Comparison of ENCODE assay signal across 18 cellular contexts in genomic region chr10:113895018-113895417, GRCh38. TPM values are rescaled to one million over a fixed set of nuclear protein-coding genes. Genes with fewer than 3 reads are reported as not detected.
DNase-seq lines count a peak whose midpoint lies in the region; ATAC-seq and TF ChIP-seq lines count a peak whose summit lies in the region.
"Had no signal": no experiment of that assay in that cellular context is flagged by ENCODE, and none has a peak within 500 bp of the region (broad histone marks: within the 10 kb centered on the region; RNA-seq: fewer than 3 reads in every experiment).

No MANE protein-coding gene starts in this region.

- no peaks in the 10 kb centered on the region for H3K9me3 Mint-ChIP-seq in CD8-positive, alpha-beta memory T cell
- no peaks in the 10 kb centered on the region for H3K9me3 Mint-ChIP-seq in activated CD4-positive, alpha-beta T cell treated with anti-CD3 and anti-CD28 coated beads, Interleukin-2, amount 10 ng/mL, durations not matched to agents 7 days and 5 days
- H3K9me3 Mint-ChIP-seq: activated T-cell treated with anti-CD3 and anti-CD28 coated beads, Interleukin-2, amount 50 U/mL, for 24 hours had no signal

- no peak overlapping the region for H4K8ac ChIP-seq in mesenchymal stem cell (ENCODE audit: low read length)

- no peaks in the 10 kb centered on the region for H3K79me2 ChIP-seq in PC-3 (ENCODE audit: low read length)

- no TSS peak for BruUV-seq in PC-3 (replicated peaks; lab: Mats Ljungman, UMichigan)

- H3K27ac Mint-ChIP-seq in CD8-positive, alpha-beta memory T cell: peak overlapping the region in 1 of 8 donors; percentile 24
- H3K27ac Mint-ChIP-seq in activated CD4-positive, alpha-beta T cell treated with anti-CD3 and anti-CD28 coated beads, Interleukin-2, amount 10 ng/mL, durations not matched to agents 7 days and 5 days: no peak overlapping the region
- H3K27ac Mint-ChIP-seq: activated naive CD8-positive, alpha-beta T cell treated with anti-CD3 and anti-CD28 coated beads, Interleukin-2, amount 50 U/mL, for 24 hours; activated T-cell treated with anti-CD3 and anti-CD28 coated beads, Interleukin-2, amount 50 U/mL, for 24 hours; B cell had no signal

- H3K36me3 Mint-ChIP-seq in CD8-positive, alpha-beta memory T cell: peaks cover 12 to 51% (median 20%) of the 10 kb centered on the region in 3 donors
- peaks cover 11% of the 10 kb centered on the region for H3K36me3 Mint-ChIP-seq in activated CD4-positive, alpha-beta T cell treated with anti-CD3 and anti-CD28 coated beads, Interleukin-2, amount 10 ng/mL, durations not matched to agents 7 days and 5 days (ENCODE audit: low read depth)

- no peak overlapping the region for H4K91ac ChIP-seq in mesenchymal stem cell (ENCODE audit: low read length)

- H3K27me3 ChIP-seq in PC-3 (ENCODE audit: low read length) (no peaks in the 10 kb centered on the region), mesenchymal stem cell (ENCODE audit: control insufficient read depth in 1 of 2, insufficient read depth in 1 of 2, low read length in 2 of 2) (no peaks in the 10 kb centered on the region), esophagus muscularis mucosa (no peaks in the 10 kb centered on the region)
- H3K27me3 ChIP-seq in CD8-positive, alpha-beta memory T cell (ENCODE audit: insufficient read depth, low read length, poor library complexity, severe bottlenecking): no peaks in the 10 kb centered on the region
- H3K27me3 ChIP-seq: gastrocnemius medialis had no signal

- DNase-seq in COLO829 (ENCODE audit: low spot score): peak; percentile 16
- peak; percentile 82 for DNase-seq in PC-3
- peak; percentile 79 for DNase-seq in epithelial cell of esophagus (ENCODE audit: low read depth)
- peak; percentile 33 for DNase-seq in mesenchymal stem cell
- no peak for DNase-seq in COLO668 (lab: John Stamatoyannopoulos, UW; ENCODE audit: unreplicated experiment)
- DNase-seq in CD8-positive, alpha-beta memory T cell: no peak
- DNase-seq in activated CD4-positive, alpha-beta T cell treated with anti-CD3 and anti-CD28 coated beads, Interleukin-2, amount 10 ng/mL, durations not matched to agents 7 days and 5 days: no peak
- DNase-seq in esophagus muscularis mucosa (ENCODE audit: extremely low spot score): no peak
- DNase-seq: activated CD4-positive, alpha-beta T cell treated with anti-CD3 and anti-CD28 coated beads, Interleukin-2, amount 50 U/mL, for 1 hour; activated naive CD8-positive, alpha-beta T cell treated with anti-CD3 and anti-CD28 coated beads, Interleukin-2, amount 50 U/mL, for 24 hours; activated T-cell treated with anti-CD3 and anti-CD28 coated beads, Interleukin-2, amount 50 U/mL, for 24 hours; DMS79; gastrocnemius medialis; SHP77 treated with DMSO at 0.1 percent for 48 hours; T-helper 9 cell had no signal

- intact Hi-C loops in PC-3 (cut with micrococcal nuclease) (loop anchor here (2.0 kb wide), 2 partner anchors 40 to 64 kb away; partner anchors contain the start of genes DCLRE1A and NHLRC2), esophagus muscularis mucosa (cut with DNase I) (loop anchor here (10.0 kb wide), 1 partner anchor 210 kb away; no protein-coding TSS in a partner anchor)

- no peak overlapping the region for H3K14ac ChIP-seq in mesenchymal stem cell (ENCODE audit: low read length in 2 of 2)

- H2BK5ac ChIP-seq in mesenchymal stem cell (ENCODE audit: low read depth, low read length, poor library complexity, severe bottlenecking): no peak overlapping the region

- H3K18ac ChIP-seq in mesenchymal stem cell (ENCODE audit: low read depth in 1 of 2, low read length in 2 of 2): no peak overlapping the region

- H3K79me1 ChIP-seq in mesenchymal stem cell (replicated peaks; ENCODE audit: low read length, poor library complexity, severe bottlenecking): peaks cover 10% of the 10 kb centered on the region

- H3K9me2 ChIP-seq in PC-3 (replicated peaks; ENCODE audit: low read length): no peaks in the 10 kb centered on the region

- H3K9me3 ChIP-seq in PC-3 (ENCODE audit: low read length) (no peaks in the 10 kb centered on the region), mesenchymal stem cell (ENCODE audit: control insufficient read depth, low read length) (no peaks in the 10 kb centered on the region), esophagus muscularis mucosa (no peaks in the 10 kb centered on the region)
- no peaks in the 10 kb centered on the region for H3K9me3 ChIP-seq in CD8-positive, alpha-beta memory T cell (ENCODE audit: low read length)
- H3K9me3 ChIP-seq: gastrocnemius medialis had no signal

- TF ChIP-seq EP300 in esophagus muscularis mucosa (IDR thresholded peaks at IDR 0.05): no peak

- no peak overlapping the region for H2AK5ac ChIP-seq in mesenchymal stem cell (ENCODE audit: low read length, severe bottlenecking)

- no peak overlapping the region for H3K23ac ChIP-seq in mesenchymal stem cell (ENCODE audit: low read length in 2 of 2)

- peaks cover 0 to 9% (median 6%) of the 10 kb centered on the region in 3 donors for H3K4me1 Mint-ChIP-seq in CD8-positive, alpha-beta memory T cell
- H3K4me1 Mint-ChIP-seq in activated CD4-positive, alpha-beta T cell treated with anti-CD3 and anti-CD28 coated beads, Interleukin-2, amount 10 ng/mL, durations not matched to agents 7 days and 5 days: no peaks in the 10 kb centered on the region
- H3K4me1 Mint-ChIP-seq: B cell had no signal

- H3K4me3 ChIP-seq in PC-3 (ENCODE audit: low read length) (no peak overlapping the region), epithelial cell of esophagus (ENCODE audit: low read length) (no peak overlapping the region), mesenchymal stem cell (ENCODE audit: insufficient read depth in 1 of 2, low read depth in 1 of 2, low read length in 2 of 2) (no peak overlapping the region), esophagus muscularis mucosa (no peak overlapping the region)
- no peak overlapping the region for H3K4me3 ChIP-seq in CD8-positive, alpha-beta memory T cell (ENCODE audit: low read length)
- H3K4me3 ChIP-seq: coronary artery, gastrocnemius medialis, smooth muscle cell had no signal

- H3K4me1 ChIP-seq in PC-3 (ENCODE audit: insufficient read depth, low read length): peaks cover 13% of the 10 kb centered on the region
- H3K4me1 ChIP-seq in mesenchymal stem cell (ENCODE audit: control insufficient read depth, insufficient read depth, low read depth, low read length): peaks cover 4% of the 10 kb centered on the region
- H3K4me1 ChIP-seq in CD8-positive, alpha-beta memory T cell (ENCODE audit: insufficient read depth, low read length): no peaks in the 10 kb centered on the region
- H3K4me1 ChIP-seq in esophagus muscularis mucosa: peaks cover 18 to 44% (median 38%) of the 10 kb centered on the region in 4 donors

- no peak overlapping the region for H2BK120ac ChIP-seq in mesenchymal stem cell (ENCODE audit: low read depth, low read length)

- no peak overlapping the region for H2BK12ac ChIP-seq in mesenchymal stem cell (ENCODE audit: low read length in 2 of 2)

- no peak for TF ChIP-seq POLR2A in esophagus muscularis mucosa (IDR thresholded peaks at IDR 0.05; ENCODE audit: low read depth)

- H3K4me3 Mint-ChIP-seq in CD8-positive, alpha-beta memory T cell: no peak overlapping the region
- no peak overlapping the region for H3K4me3 Mint-ChIP-seq in activated CD4-positive, alpha-beta T cell treated with anti-CD3 and anti-CD28 coated beads, Interleukin-2, amount 10 ng/mL, durations not matched to agents 7 days and 5 days
- H3K4me3 Mint-ChIP-seq: activated naive CD8-positive, alpha-beta T cell treated with anti-CD3 and anti-CD28 coated beads, Interleukin-2, amount 50 U/mL, for 24 hours; activated T-cell treated with anti-CD3 and anti-CD28 coated beads, Interleukin-2, amount 50 U/mL, for 24 hours; B cell had no signal

- H3K4ac ChIP-seq in mesenchymal stem cell (ENCODE audit: low read depth in 1 of 2, low read length in 2 of 2): no peak overlapping the region

- CTCF ChIA-PET in PC-3 (lab: Charles Lee): interaction anchor here (0.5 kb wide), 1 partner anchor 44 kb away, joined by 7 read pairs; no protein-coding TSS in a partner anchor
- CTCF ChIA-PET in CD8-positive, alpha-beta memory T cell (lab: Charles Lee): no interaction called here
- CTCF ChIA-PET in activated CD4-positive, alpha-beta T cell treated with anti-CD3 and anti-CD28 coated beads, Interleukin-2, amount 10 ng/mL, durations not matched to agents 7 days and 5 days (lab: Charles Lee): no interaction called here

- no peak overlapping the region for H3K27ac ChIP-seq in PC-3 (ENCODE audit: low read length)
- H3K27ac ChIP-seq in mesenchymal stem cell (ENCODE audit: low read length, poor library complexity, severe bottlenecking): no peak overlapping the region
- no peak overlapping the region for H3K27ac ChIP-seq in CD8-positive, alpha-beta memory T cell (ENCODE audit: low read depth, low read length)
- no peak overlapping the region for H3K27ac ChIP-seq in esophagus muscularis mucosa (replicated peaks in 1 of 4)
- H3K27ac ChIP-seq: gastrocnemius medialis had no signal

- H3K9ac ChIP-seq in PC-3 (ENCODE audit: low read length) (no peak overlapping the region), mesenchymal stem cell (ENCODE audit: low read length) (no peak overlapping the region)

- no peaks in the 10 kb centered on the region for H3K36me3 ChIP-seq in PC-3 (ENCODE audit: low read depth, low read length)
- H3K36me3 ChIP-seq in mesenchymal stem cell (ENCODE audit: control insufficient read depth in 1 of 2, insufficient read depth in 2 of 2, low read depth in 1 of 2, low read length in 2 of 2): peaks cover 0 to 15% of the 10 kb centered on the region in 2 experiments
- H3K36me3 ChIP-seq in CD8-positive, alpha-beta memory T cell (ENCODE audit: insufficient read depth, low read length): peaks cover 5% of the 10 kb centered on the region
- peaks cover 0 to 22% (median 7%) of the 10 kb centered on the region in 4 donors for H3K36me3 ChIP-seq in esophagus muscularis mucosa

- POLR2A ChIA-PET in PC-3 (lab: Charles Lee; ENCODE audit: unreplicated experiment): interaction anchor here (0.5 to 0.8 kb wide), 2 partner anchors 30 to 184 kb away, joined by 3 to 7 read pairs; no protein-coding TSS in a partner anchor
- POLR2A ChIA-PET in CD8-positive, alpha-beta memory T cell (lab: Charles Lee): no interaction called here
- POLR2A ChIA-PET in activated CD4-positive, alpha-beta T cell treated with anti-CD3 and anti-CD28 coated beads, Interleukin-2, amount 10 ng/mL, durations not matched to agents 7 days and 5 days (lab: Charles Lee): no interaction called here

- no peak overlapping the region for H2BK15ac ChIP-seq in mesenchymal stem cell (ENCODE audit: low read depth, poor library complexity, severe bottlenecking)

- no peak overlapping the region for H2AFZ ChIP-seq in PC-3 (ENCODE audit: low read length)
- no peak overlapping the region for H2AFZ ChIP-seq in mesenchymal stem cell (ENCODE audit: low read depth, low read length)

- no peaks in the 10 kb centered on the region for H3K27me3 Mint-ChIP-seq in CD8-positive, alpha-beta memory T cell
- no peaks in the 10 kb centered on the region for H3K27me3 Mint-ChIP-seq in activated CD4-positive, alpha-beta T cell treated with anti-CD3 and anti-CD28 coated beads, Interleukin-2, amount 10 ng/mL, durations not matched to agents 7 days and 5 days
- H3K27me3 Mint-ChIP-seq: activated naive CD8-positive, alpha-beta T cell treated with anti-CD3 and anti-CD28 coated beads, Interleukin-2, amount 50 U/mL, for 24 hours; activated T-cell treated with anti-CD3 and anti-CD28 coated beads, Interleukin-2, amount 50 U/mL, for 24 hours; B cell had no signal

- H3K4me2 ChIP-seq in PC-3 (ENCODE audit: low read length): no peak overlapping the region
- no peak overlapping the region for H3K4me2 ChIP-seq in mesenchymal stem cell (ENCODE audit: low read length, poor library complexity, severe bottlenecking)
- H3K4me2 ChIP-seq: smooth muscle cell had no signal

- no peak for TF ChIP-seq CTCF in PC-3 (conservative IDR thresholded peaks at IDR 0.05; ENCODE audit: low read depth, low read length)
- TF ChIP-seq CTCF in epithelial cell of esophagus (IDR thresholded peaks at IDR 0.05; ENCODE audit: insufficient read depth, low read depth, low read length, missing control alignments): no peak
- TF ChIP-seq CTCF in esophagus muscularis mucosa (IDR thresholded peaks at IDR 0.05): no peak

- peaks cover 10% of the 10 kb centered on the region; the same call in 1 of the 2 replicates for H4K20me1 ChIP-seq in PC-3 (ENCODE audit: low read length)

- no peaks in the 10 kb centered on the region for H3F3A ChIP-seq in PC-3 (ENCODE audit: low read length, unreplicated experiment)

- peak; percentile 95 for ATAC-seq in PC-3
- ATAC-seq: activated naive CD8-positive, alpha-beta T cell treated with anti-CD3 and anti-CD28 coated beads, Interleukin-2, amount 50 U/mL, for 24 hours; gastrocnemius medialis had no signal

RNA-seq across cellular contexts. Expression of gene NHLRC2, which starts 40.6 kb away (rescaled TPM):
- 17.5 and 24.1 TPM in 2 replicates for total RNA-seq in PC-3 (2014; rRNA removed)
- polyA plus RNA-seq in mesenchymal stem cell (2013, experiment 1 of 2): 5.2 TPM
- 5.1 TPM for polyA plus RNA-seq in mesenchymal stem cell (2013, experiment 2 of 2)
- 10 to 100 TPM; 30.8 to 33.1 TPM for total RNA-seq in CD8-positive, alpha-beta memory T cell
- polyA plus RNA-seq in CD8-positive, alpha-beta memory T cell: 7.3 TPM
- 10 to 100 TPM; 21.4 to 23.7 TPM for total RNA-seq in activated CD4-positive, alpha-beta T cell treated with anti-CD3 and anti-CD28 coated beads, Interleukin-2, amount 10 ng/mL, durations not matched to agents 7 days and 5 days
- total RNA-seq in esophagus muscularis mucosa: 10 to 100 TPM; 30.6 to 59.4 (median 40.3) TPM

RNA-seq across cellular contexts. Expression of gene DCLRE1A, which starts 41.1 kb away (rescaled TPM):
- total RNA-seq in PC-3 (2014; rRNA removed) (3.3 and 5.0 TPM in 2 replicates), esophagus muscularis mucosa (1 to 10 TPM; 4.1 to 6.5 (median 5.3) TPM)
- polyA plus RNA-seq in mesenchymal stem cell (2013, experiment 1 of 2): 1.9 TPM
- 1.9 TPM for polyA plus RNA-seq in mesenchymal stem cell (2013, experiment 2 of 2)
- total RNA-seq in CD8-positive, alpha-beta memory T cell: 10 to 100 TPM; 16.9 to 20.2 TPM
- 6.3 TPM for polyA plus RNA-seq in CD8-positive, alpha-beta memory T cell
- 10 to 100 TPM; 12.7 to 13.9 TPM for total RNA-seq in activated CD4-positive, alpha-beta T cell treated with anti-CD3 and anti-CD28 coated beads, Interleukin-2, amount 10 ng/mL, durations not matched to agents 7 days and 5 days

Comparison
In these comparisons a context has a peak if more than half of its experiments do, and no peak if none do; other contexts are left out.
1. DNase-seq: peak in COLO829 (single experiment), PC-3 (single experiment), epithelial cell of esophagus (single experiment) and mesenchymal stem cell (single experiment); none in COLO668 (single experiment), CD8-positive, alpha-beta memory T cell (0 of 5), activated CD4-positive, alpha-beta T cell treated with anti-CD3 and anti-CD28 coated beads, Interleukin-2, amount 10 ng/mL, durations not matched to agents 7 days and 5 days (single experiment) and esophagus muscularis mucosa (single experiment).